16 cellular contexts compared by ENCODE assay signal in the genomic region with DNA sequence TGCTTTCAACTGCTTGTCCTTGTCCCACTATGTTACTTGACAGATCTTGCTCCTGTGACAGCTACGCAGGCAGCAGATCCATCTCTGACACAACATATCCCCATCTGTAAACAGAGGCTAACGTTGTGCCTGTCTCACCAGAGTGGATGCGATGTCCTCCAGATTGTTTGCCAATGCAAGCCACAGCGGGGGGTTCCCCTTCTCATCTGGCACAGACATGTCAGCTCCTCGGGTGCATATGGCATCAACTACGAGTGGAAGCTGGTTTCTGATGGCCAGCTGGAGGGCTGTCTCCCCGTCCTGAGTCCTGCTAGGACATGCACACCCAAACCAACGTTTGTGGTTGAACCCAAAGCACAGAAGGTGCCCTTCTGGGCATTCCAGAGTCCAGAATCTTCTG. TPM values are rescaled to one million over a fixed set of nuclear protein-coding genes. Genes with fewer than 3 reads are reported as not detected.
A peak's percentile ranks its signal among the peaks of the same experiment; 100 is the strongest.
DNase-seq lines count a peak whose midpoint lies in the region; ATAC-seq and TF ChIP-seq lines count a peak whose summit lies in the region.
"Had no signal": no experiment of that assay in that cellular context is flagged by ENCODE, and none has a peak within 500 bp of the region (broad histone marks: within the 10 kb centered on the region; RNA-seq: fewer than 3 reads in every experiment).

No MANE protein-coding gene starts in this region.

- H3K27ac ChIP-seq in cardiac muscle cell (peak overlapping the region; percentile 84), upper lobe of right lung (no peak overlapping the region)
- H3K27ac ChIP-seq: C4-2B, HL-60 had no signal

- H3K36me3 ChIP-seq in cardiac muscle cell = peaks cover 33% of the 10 kb centered on the region
- H3K36me3 ChIP-seq in upper lobe of right lung = peaks cover 95% of the 10 kb centered on the region

- no peaks in the 10 kb centered on the region for H3K27me3 ChIP-seq in cardiac muscle cell
- H3K27me3 ChIP-seq in upper lobe of right lung = no peaks in the 10 kb centered on the region

- DNase-seq in cardiac muscle cell (ENCODE audit: low read depth in 1 of 2, low spot score in 1 of 2) (no peak), cardiac septum (ENCODE audit: low spot score) (no peak), NCI-H2171 treated with DMSO at 0.1 percent for 48 hours (lab: John Stamatoyannopoulos, UW) (peak; percentile 80), cerebellar cortex (ENCODE audit: low spot score) (peak; percentile 19), upper lobe of right lung (peak; percentile 34), HK-2 (ENCODE audit: unreplicated experiment) (no peak)
- DNase-seq: AML-193, DND-41, H9, IMR-90, NCI-H1436, NCI-H2029 treated with DMSO at 0.1 percent for 48 hours had no signal

- intact Hi-C loops in cardiac septum (cut with DNase I) (no loop called here), upper lobe of right lung (cut with DNase I) (no loop called here)

- TF ChIP-seq CTCF in cardiac muscle cell (IDR thresholded peaks at IDR 0.05; ENCODE audit: low read depth, low read length) (no peak), upper lobe of right lung (IDR thresholded peaks at IDR 0.05) (no peak)

- H3K4me1 ChIP-seq in cardiac muscle cell (ENCODE audit: low read depth) (peaks cover 25% of the 10 kb centered on the region), upper lobe of right lung (no peaks in the 10 kb centered on the region)

- H3K4me3 ChIP-seq in cardiac muscle cell (no peak overlapping the region), upper lobe of right lung (no peak overlapping the region)

- no peaks in the 10 kb centered on the region for H3K9me3 ChIP-seq in cardiac muscle cell (ENCODE audit: low read depth)
- no peaks in the 10 kb centered on the region for H3K9me3 ChIP-seq in upper lobe of right lung

- ATAC-seq in upper lobe of right lung (no peak), HG02759 (IDR thresholded peaks at IDR 0.05; ENCODE audit: unreplicated experiment) (no peak), HG02610 (IDR thresholded peaks at IDR 0.05; ENCODE audit: unreplicated experiment) (no peak)

RNA-seq across cellular contexts. Expression of a gene that starts 39.0 kb away (rescaled TPM):
- 34.8 and 39.7 TPM in 2 replicates for total RNA-seq in cardiac muscle cell
- 25.2 and 33.7 TPM in 2 replicates for polyA plus RNA-seq in cardiac muscle cell
- total RNA-seq in cardiac septum = 11.1 TPM
- 12.5 TPM for total RNA-seq in upper lobe of right lung

RNA-seq across cellular contexts. Expression of a gene that starts 39.2 kb away (rescaled TPM):
- total RNA-seq in cardiac muscle cell (18.4 and 26.2 TPM in 2 replicates), cardiac septum (36.9 TPM), upper lobe of right lung (50.9 TPM)
- polyA plus RNA-seq in cardiac muscle cell = 6.0 and 7.1 TPM in 2 replicates

Comparison
In these comparisons a context has a peak if more than half of its experiments do, and no peak if none do; other contexts are left out.
1. DNase-seq: peak in NCI-H2171 treated with DMSO at 0.1 percent for 48 hours (single experiment), cerebellar cortex (single experiment) and upper lobe of right lung (single experiment); none in cardiac muscle cell (0 of 2), cardiac septum (single experiment) and HK-2 (single experiment).